23 cellular contexts compared by ENCODE assay signal in genomic region chr6:37967651-37968050, GRCh38.
"Had no signal": no experiment of that assay in that cellular context is flagged by ENCODE, and none has a peak within 500 bp of the region (broad histone marks: within the 10 kb centered on the region; RNA-seq: fewer than 3 reads in every experiment).

No MANE protein-coding gene starts in this region.

- H2AFZ ChIP-seq: hepatocyte had no signal

- DNase-seq: effector CD4-positive, alpha-beta T cell; endodermal cell; erythroblast; foreskin keratinocyte; head of caudate nucleus; mammary epithelial cell; mucosa of descending colon; naive thymus-derived CD8-positive, alpha-beta T cell; psoas muscle; retina; right lobe of liver; stimulated activated CD4-positive, alpha-beta T cell treated with anti-CD3 and anti-CD28 coated beads, Interleukin-15, amount 100 ng/mL, for 24 hours; stimulated activated CD4-positive, alpha-beta T cell treated with anti-CD3 and anti-CD28 coated beads, Interleukin-1b, Interleukin-23, amount 100 ng/mL, for 48 hours; stimulated activated CD4-positive, alpha-beta T cell treated with anti-CD3 and anti-CD28 coated beads, Interleukin-4, amount 100 ng/mL, for 24 hours; stimulated activated naive CD8-positive, alpha-beta T cell treated with anti-CD3 and anti-CD28 coated beads, Interleukin-15, amount 100 ng/mL, for 72 hours; testis; upper lobe of right lung had no signal

- H3K27me3 ChIP-seq: foreskin keratinocyte, hepatocyte, neutrophil, right lobe of liver, testis, tibial nerve, upper lobe of right lung, vagina had no signal

- H3K4me1 ChIP-seq: testis had no signal

- H3K36me3 ChIP-seq: neutrophil, tibial nerve, upper lobe of right lung, vagina had no signal

- H3K27ac ChIP-seq: foreskin keratinocyte, hepatocyte, neutrophil, psoas muscle, right lobe of liver, testis, tibial nerve, upper lobe of right lung, vagina had no signal

- H3K9me3 ChIP-seq: mucosa of descending colon, neutrophil, psoas muscle, right lobe of liver, testis, tibial nerve, upper lobe of right lung, vagina had no signal

- H3K4me2 ChIP-seq: hepatocyte had no signal

- FAIRE-seq: endothelial cell of umbilical vein had no signal

- ATAC-seq: mucosa of descending colon; naive thymus-derived CD8-positive, alpha-beta T cell; psoas muscle; stimulated activated memory B cell treated with anti-CD40 and anti-IgM and Interleukin-4, amounts not matched to agents 10 μg/mL and 1 μg/mL and 100 μg/mL, for 72 hours; stimulated activated naive CD8-positive, alpha-beta T cell treated with anti-CD3 and anti-CD28 coated beads, Interleukin-15, amount 100 ng/mL, for 72 hours; upper lobe of right lung had no signal

- H3K4me3 ChIP-seq: hepatocyte, mucosa of descending colon, psoas muscle, right lobe of liver, testis, tibial nerve, upper lobe of right lung, vagina had no signal
